In the genomic region with DNA sequence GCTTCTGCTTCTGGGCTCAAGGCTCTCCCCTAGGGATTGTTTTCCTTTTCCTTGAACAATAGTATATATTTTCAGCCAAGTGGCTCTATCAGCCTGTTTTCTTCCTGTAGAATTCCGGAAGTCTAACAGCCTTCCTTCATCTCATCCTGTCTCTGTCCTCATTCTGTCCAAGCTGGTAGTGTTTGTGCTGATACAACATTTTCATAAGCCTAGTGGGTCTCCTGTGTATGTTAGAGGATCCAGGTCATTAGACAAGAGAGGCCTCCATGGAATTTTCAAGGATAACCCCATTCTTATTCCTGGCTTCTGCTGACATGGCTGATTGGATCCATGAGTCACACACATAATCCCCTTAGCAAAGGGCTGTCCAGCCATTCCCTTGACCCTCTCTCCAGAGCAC, we compare ENCODE assay signal across 1 cellular context.
TF ChIP-seq lines count a peak whose summit lies in the region.

No MANE protein-coding gene starts in this region.

TF ChIP-seq in K562, 482 proteins besides CTCF, POLR2A, EP300 and RAD21 (continued from another document):
- TF ChIP-seq, protein P1, sequence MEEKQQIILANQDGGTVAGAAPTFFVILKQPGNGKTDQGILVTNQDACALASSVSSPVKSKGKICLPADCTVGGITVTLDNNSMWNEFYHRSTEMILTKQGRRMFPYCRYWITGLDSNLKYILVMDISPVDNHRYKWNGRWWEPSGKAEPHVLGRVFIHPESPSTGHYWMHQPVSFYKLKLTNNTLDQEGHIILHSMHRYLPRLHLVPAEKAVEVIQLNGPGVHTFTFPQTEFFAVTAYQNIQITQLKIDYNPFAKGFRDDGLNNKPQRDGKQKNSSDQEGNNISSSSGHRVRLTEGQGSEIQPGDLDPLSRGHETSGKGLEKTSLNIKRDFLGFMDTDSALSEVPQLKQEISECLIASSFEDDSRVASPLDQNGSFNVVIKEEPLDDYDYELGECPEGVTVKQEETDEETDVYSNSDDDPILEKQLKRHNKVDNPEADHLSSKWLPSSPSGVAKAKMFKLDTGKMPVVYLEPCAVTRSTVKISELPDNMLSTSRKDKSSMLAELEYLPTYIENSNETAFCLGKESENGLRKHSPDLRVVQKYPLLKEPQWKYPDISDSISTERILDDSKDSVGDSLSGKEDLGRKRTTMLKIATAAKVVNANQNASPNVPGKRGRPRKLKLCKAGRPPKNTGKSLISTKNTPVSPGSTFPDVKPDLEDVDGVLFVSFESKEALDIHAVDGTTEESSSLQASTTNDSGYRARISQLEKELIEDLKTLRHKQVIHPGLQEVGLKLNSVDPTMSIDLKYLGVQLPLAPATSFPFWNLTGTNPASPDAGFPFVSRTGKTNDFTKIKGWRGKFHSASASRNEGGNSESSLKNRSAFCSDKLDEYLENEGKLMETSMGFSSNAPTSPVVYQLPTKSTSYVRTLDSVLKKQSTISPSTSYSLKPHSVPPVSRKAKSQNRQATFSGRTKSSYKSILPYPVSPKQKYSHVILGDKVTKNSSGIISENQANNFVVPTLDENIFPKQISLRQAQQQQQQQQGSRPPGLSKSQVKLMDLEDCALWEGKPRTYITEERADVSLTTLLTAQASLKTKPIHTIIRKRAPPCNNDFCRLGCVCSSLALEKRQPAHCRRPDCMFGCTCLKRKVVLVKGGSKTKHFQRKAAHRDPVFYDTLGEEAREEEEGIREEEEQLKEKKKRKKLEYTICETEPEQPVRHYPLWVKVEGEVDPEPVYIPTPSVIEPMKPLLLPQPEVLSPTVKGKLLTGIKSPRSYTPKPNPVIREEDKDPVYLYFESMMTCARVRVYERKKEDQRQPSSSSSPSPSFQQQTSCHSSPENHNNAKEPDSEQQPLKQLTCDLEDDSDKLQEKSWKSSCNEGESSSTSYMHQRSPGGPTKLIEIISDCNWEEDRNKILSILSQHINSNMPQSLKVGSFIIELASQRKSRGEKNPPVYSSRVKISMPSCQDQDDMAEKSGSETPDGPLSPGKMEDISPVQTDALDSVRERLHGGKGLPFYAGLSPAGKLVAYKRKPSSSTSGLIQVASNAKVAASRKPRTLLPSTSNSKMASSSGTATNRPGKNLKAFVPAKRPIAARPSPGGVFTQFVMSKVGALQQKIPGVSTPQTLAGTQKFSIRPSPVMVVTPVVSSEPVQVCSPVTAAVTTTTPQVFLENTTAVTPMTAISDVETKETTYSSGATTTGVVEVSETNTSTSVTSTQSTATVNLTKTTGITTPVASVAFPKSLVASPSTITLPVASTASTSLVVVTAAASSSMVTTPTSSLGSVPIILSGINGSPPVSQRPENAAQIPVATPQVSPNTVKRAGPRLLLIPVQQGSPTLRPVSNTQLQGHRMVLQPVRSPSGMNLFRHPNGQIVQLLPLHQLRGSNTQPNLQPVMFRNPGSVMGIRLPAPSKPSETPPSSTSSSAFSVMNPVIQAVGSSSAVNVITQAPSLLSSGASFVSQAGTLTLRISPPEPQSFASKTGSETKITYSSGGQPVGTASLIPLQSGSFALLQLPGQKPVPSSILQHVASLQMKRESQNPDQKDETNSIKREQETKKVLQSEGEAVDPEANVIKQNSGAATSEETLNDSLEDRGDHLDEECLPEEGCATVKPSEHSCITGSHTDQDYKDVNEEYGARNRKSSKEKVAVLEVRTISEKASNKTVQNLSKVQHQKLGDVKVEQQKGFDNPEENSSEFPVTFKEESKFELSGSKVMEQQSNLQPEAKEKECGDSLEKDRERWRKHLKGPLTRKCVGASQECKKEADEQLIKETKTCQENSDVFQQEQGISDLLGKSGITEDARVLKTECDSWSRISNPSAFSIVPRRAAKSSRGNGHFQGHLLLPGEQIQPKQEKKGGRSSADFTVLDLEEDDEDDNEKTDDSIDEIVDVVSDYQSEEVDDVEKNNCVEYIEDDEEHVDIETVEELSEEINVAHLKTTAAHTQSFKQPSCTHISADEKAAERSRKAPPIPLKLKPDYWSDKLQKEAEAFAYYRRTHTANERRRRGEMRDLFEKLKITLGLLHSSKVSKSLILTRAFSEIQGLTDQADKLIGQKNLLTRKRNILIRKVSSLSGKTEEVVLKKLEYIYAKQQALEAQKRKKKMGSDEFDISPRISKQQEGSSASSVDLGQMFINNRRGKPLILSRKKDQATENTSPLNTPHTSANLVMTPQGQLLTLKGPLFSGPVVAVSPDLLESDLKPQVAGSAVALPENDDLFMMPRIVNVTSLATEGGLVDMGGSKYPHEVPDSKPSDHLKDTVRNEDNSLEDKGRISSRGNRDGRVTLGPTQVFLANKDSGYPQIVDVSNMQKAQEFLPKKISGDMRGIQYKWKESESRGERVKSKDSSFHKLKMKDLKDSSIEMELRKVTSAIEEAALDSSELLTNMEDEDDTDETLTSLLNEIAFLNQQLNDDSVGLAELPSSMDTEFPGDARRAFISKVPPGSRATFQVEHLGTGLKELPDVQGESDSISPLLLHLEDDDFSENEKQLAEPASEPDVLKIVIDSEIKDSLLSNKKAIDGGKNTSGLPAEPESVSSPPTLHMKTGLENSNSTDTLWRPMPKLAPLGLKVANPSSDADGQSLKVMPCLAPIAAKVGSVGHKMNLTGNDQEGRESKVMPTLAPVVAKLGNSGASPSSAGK (IDR thresholded peaks at IDR 0.05), result no peak
- TF ChIP-seq, protein P2, sequence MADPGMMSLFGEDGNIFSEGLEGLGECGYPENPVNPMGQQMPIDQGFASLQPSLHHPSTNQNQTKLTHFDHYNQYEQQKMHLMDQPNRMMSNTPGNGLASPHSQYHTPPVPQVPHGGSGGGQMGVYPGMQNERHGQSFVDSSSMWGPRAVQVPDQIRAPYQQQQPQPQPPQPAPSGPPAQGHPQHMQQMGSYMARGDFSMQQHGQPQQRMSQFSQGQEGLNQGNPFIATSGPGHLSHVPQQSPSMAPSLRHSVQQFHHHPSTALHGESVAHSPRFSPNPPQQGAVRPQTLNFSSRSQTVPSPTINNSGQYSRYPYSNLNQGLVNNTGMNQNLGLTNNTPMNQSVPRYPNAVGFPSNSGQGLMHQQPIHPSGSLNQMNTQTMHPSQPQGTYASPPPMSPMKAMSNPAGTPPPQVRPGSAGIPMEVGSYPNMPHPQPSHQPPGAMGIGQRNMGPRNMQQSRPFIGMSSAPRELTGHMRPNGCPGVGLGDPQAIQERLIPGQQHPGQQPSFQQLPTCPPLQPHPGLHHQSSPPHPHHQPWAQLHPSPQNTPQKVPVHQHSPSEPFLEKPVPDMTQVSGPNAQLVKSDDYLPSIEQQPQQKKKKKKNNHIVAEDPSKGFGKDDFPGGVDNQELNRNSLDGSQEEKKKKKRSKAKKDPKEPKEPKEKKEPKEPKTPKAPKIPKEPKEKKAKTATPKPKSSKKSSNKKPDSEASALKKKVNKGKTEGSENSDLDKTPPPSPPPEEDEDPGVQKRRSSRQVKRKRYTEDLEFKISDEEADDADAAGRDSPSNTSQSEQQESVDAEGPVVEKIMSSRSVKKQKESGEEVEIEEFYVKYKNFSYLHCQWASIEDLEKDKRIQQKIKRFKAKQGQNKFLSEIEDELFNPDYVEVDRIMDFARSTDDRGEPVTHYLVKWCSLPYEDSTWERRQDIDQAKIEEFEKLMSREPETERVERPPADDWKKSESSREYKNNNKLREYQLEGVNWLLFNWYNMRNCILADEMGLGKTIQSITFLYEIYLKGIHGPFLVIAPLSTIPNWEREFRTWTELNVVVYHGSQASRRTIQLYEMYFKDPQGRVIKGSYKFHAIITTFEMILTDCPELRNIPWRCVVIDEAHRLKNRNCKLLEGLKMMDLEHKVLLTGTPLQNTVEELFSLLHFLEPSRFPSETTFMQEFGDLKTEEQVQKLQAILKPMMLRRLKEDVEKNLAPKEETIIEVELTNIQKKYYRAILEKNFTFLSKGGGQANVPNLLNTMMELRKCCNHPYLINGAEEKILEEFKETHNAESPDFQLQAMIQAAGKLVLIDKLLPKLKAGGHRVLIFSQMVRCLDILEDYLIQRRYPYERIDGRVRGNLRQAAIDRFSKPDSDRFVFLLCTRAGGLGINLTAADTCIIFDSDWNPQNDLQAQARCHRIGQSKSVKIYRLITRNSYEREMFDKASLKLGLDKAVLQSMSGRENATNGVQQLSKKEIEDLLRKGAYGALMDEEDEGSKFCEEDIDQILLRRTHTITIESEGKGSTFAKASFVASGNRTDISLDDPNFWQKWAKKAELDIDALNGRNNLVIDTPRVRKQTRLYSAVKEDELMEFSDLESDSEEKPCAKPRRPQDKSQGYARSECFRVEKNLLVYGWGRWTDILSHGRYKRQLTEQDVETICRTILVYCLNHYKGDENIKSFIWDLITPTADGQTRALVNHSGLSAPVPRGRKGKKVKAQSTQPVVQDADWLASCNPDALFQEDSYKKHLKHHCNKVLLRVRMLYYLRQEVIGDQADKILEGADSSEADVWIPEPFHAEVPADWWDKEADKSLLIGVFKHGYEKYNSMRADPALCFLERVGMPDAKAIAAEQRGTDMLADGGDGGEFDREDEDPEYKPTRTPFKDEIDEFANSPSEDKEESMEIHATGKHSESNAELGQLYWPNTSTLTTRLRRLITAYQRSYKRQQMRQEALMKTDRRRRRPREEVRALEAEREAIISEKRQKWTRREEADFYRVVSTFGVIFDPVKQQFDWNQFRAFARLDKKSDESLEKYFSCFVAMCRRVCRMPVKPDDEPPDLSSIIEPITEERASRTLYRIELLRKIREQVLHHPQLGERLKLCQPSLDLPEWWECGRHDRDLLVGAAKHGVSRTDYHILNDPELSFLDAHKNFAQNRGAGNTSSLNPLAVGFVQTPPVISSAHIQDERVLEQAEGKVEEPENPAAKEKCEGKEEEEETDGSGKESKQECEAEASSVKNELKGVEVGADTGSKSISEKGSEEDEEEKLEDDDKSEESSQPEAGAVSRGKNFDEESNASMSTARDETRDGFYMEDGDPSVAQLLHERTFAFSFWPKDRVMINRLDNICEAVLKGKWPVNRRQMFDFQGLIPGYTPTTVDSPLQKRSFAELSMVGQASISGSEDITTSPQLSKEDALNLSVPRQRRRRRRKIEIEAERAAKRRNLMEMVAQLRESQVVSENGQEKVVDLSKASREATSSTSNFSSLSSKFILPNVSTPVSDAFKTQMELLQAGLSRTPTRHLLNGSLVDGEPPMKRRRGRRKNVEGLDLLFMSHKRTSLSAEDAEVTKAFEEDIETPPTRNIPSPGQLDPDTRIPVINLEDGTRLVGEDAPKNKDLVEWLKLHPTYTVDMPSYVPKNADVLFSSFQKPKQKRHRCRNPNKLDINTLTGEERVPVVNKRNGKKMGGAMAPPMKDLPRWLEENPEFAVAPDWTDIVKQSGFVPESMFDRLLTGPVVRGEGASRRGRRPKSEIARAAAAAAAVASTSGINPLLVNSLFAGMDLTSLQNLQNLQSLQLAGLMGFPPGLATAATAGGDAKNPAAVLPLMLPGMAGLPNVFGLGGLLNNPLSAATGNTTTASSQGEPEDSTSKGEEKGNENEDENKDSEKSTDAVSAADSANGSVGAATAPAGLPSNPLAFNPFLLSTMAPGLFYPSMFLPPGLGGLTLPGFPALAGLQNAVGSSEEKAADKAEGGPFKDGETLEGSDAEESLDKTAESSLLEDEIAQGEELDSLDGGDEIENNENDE (IDR thresholded peaks at IDR 0.05; ENCODE audit: low read depth, low read length), result no peak
- TF ChIP-seq L3MBTL2 (IDR thresholded peaks at IDR 0.05) (no peak), RB1 (IDR thresholded peaks at IDR 0.05; ENCODE audit: low read depth) (no peak), CBX2 (IDR thresholded peaks at IDR 0.05; ENCODE audit: insufficient read depth, low read length, poor library complexity, severe bottlenecking) (no peak), C11orf30 (IDR thresholded peaks at IDR 0.05; ENCODE audit: low read depth) (peak; percentile 24; the same call in 1 of the 2 replicates), NR2C2 (CRISPR knock-in tag; IDR thresholded peaks at IDR 0.05) (no peak), NR2C2 (tag; IDR thresholded peaks at IDR 0.05) (no peak), ZNF445 (CRISPR knock-in tag; IDR thresholded peaks at IDR 0.05; ENCODE audit: low read depth) (no peak), SMAD3 (CRISPR knock-in tag; conservative IDR thresholded peaks at IDR 0.05) (no peak)
- TF ChIP-seq, protein P3, sequence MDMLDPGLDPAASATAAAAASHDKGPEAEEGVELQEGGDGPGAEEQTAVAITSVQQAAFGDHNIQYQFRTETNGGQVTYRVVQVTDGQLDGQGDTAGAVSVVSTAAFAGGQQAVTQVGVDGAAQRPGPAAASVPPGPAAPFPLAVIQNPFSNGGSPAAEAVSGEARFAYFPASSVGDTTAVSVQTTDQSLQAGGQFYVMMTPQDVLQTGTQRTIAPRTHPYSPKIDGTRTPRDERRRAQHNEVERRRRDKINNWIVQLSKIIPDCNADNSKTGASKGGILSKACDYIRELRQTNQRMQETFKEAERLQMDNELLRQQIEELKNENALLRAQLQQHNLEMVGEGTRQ (CRISPR knock-in tag; IDR thresholded peaks at IDR 0.05), result no peak
- TF ChIP-seq, protein P4, sequence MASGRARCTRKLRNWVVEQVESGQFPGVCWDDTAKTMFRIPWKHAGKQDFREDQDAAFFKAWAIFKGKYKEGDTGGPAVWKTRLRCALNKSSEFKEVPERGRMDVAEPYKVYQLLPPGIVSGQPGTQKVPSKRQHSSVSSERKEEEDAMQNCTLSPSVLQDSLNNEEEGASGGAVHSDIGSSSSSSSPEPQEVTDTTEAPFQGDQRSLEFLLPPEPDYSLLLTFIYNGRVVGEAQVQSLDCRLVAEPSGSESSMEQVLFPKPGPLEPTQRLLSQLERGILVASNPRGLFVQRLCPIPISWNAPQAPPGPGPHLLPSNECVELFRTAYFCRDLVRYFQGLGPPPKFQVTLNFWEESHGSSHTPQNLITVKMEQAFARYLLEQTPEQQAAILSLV (tag; IDR thresholded peaks at IDR 0.05), result no peak
